ENCODE assay signal across 16 cellular contexts in the genomic region with DNA sequence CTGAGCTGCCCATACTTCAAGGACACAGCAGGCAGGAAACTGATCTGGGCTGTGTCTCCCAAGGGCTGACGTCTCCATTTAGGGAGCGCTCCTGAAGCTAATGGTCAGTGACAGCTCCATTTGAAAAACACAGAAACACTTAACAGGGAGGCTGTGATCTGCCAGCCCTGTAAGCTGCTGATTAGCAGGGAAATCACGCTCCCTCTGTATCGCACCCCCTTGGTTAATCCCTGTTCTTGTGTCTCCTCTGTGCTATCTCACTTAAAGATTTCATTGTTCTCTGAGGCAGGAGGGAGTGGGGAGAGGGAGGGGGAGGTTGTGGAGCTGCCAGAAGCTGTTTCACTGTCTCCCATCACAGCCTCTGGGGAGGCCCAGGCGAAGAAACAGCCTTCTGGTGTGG. TPM values are rescaled to one million over a fixed set of nuclear protein-coding genes. Genes with fewer than 3 reads are reported as not detected.
DNase-seq lines count a peak whose midpoint lies in the region; ATAC-seq and TF ChIP-seq lines count a peak whose summit lies in the region.
"Had no signal": no experiment of that assay in that cellular context is flagged by ENCODE, and none has a peak within 500 bp of the region (broad histone marks: within the 10 kb centered on the region; RNA-seq: fewer than 3 reads in every experiment).

No MANE protein-coding gene starts in this region.

- ATAC-seq in WTC11 (peak; percentile 84), GM21529 (IDR thresholded peaks at IDR 0.05; ENCODE audit: unreplicated experiment) (no peak)
- no peak for ATAC-seq in activated CD4-positive, alpha-beta T cell treated with anti-CD3 and anti-CD28 coated beads for 36 hours
- ATAC-seq: lower lobe of right lung had no signal

- peaks cover 10% of the 10 kb centered on the region for H3K36me3 Mint-ChIP-seq in IgD-negative memory B cell
- H3K36me3 Mint-ChIP-seq in WTC11, result no peaks in the 10 kb centered on the region
- peaks cover 13% of the 10 kb centered on the region for H3K36me3 Mint-ChIP-seq in activated CD4-positive, alpha-beta T cell treated with anti-CD3 and anti-CD28 coated beads for 36 hours (ENCODE audit: low read depth)

- peak overlapping the region in 2 of 3 donors; percentile 52 to 72 for H3K27ac Mint-ChIP-seq in IgD-negative memory B cell
- H3K27ac Mint-ChIP-seq in WTC11, result 0 out of 2 replicates have a peak overlapping the region, but pooled peaks have one; percentile 19
- H3K27ac Mint-ChIP-seq in activated CD4-positive, alpha-beta T cell treated with anti-CD3 and anti-CD28 coated beads for 36 hours, result no peak overlapping the region

- CTCF ChIA-PET in WTC11 (lab: Charles Lee), result interaction anchor here (0.6 to 2.4 kb wide), 9 partner anchors 24 to 309 kb away, joined by 3 to 21 read pairs (median 4); no protein-coding TSS in a partner anchor
- CTCF ChIA-PET in activated CD4-positive, alpha-beta T cell treated with anti-CD3 and anti-CD28 coated beads for 36 hours (lab: Charles Lee), result interaction anchor here (1.3 kb wide), 1 partner anchor 18 kb away, joined by 3 read pairs; no protein-coding TSS in a partner anchor
- CTCF ChIA-PET in GM10248 (lab: Yijun Ruan, JAX), result interaction anchor here (1.2 to 2.6 kb wide), 2 partner anchors 12 to 44 kb away, joined by 3 to 7 read pairs; no protein-coding TSS in a partner anchor

- POLR2A ChIA-PET in WTC11 (lab: Charles Lee) (interaction anchor here (0.6 to 1.2 kb wide), 2 partner anchors 43 to 44 kb away, joined by 3 to 6 read pairs; no protein-coding TSS in a partner anchor), GM10248 (lab: Yijun Ruan, JAX) (no interaction called here)
- POLR2A ChIA-PET in activated CD4-positive, alpha-beta T cell treated with anti-CD3 and anti-CD28 coated beads for 36 hours (lab: Charles Lee), result no interaction called here

- no peak overlapping the region for H3K4me3 Mint-ChIP-seq in IgD-negative memory B cell
- no peak overlapping the region for H3K4me3 Mint-ChIP-seq in WTC11
- no peak overlapping the region for H3K4me3 Mint-ChIP-seq in activated CD4-positive, alpha-beta T cell treated with anti-CD3 and anti-CD28 coated beads for 36 hours
- H3K4me3 Mint-ChIP-seq: CD4-positive, alpha-beta memory T cell had no signal

- H3K4me1 Mint-ChIP-seq in IgD-negative memory B cell, result peaks cover 0 to 2% (median 0%) of the 10 kb centered on the region in 3 donors
- peaks cover 35% of the 10 kb centered on the region for H3K4me1 Mint-ChIP-seq in WTC11
- no peaks in the 10 kb centered on the region for H3K4me1 Mint-ChIP-seq in activated CD4-positive, alpha-beta T cell treated with anti-CD3 and anti-CD28 coated beads for 36 hours

- H3K27me3 Mint-ChIP-seq in IgD-negative memory B cell (no peaks in the 10 kb centered on the region), WTC11 (ENCODE audit: low read depth) (no peaks in the 10 kb centered on the region)
- H3K27me3 Mint-ChIP-seq in activated CD4-positive, alpha-beta T cell treated with anti-CD3 and anti-CD28 coated beads for 36 hours, result no peaks in the 10 kb centered on the region
- H3K27me3 Mint-ChIP-seq: CD4-positive, alpha-beta memory T cell had no signal

- no peak for TF ChIP-seq CTCF in WTC11 (IDR thresholded peaks at IDR 0.05)
- TF ChIP-seq CTCF in GM10248 (IDR thresholded peaks at IDR 0.05; ENCODE audit: control extremely low read depth, extremely low read depth, low read depth, missing control alignments), result no peak

- intact Hi-C loops in activated CD4-positive, alpha-beta T cell treated with anti-CD3 and anti-CD28 coated beads for 36 hours (cut with DNase I, micrococcal nuclease), result no loop called here

- H3K9me3 Mint-ChIP-seq in IgD-negative memory B cell, result no peaks in the 10 kb centered on the region
- H3K9me3 Mint-ChIP-seq in WTC11, result 0 out of 2 replicates have a peak, but pooled peaks cover under 1% of the 10 kb centered on the region
- H3K9me3 Mint-ChIP-seq in activated CD4-positive, alpha-beta T cell treated with anti-CD3 and anti-CD28 coated beads for 36 hours (ENCODE audit: low read depth), result no peaks in the 10 kb centered on the region
- H3K9me3 Mint-ChIP-seq: CD4-positive, alpha-beta memory T cell had no signal

- peak; percentile 14 for DNase-seq in WTC11 (ENCODE audit: low spot score)
- DNase-seq in hippocampal formation (lab: John Stamatoyannopoulos, UW), result peak; percentile 81 to 92
- peak; percentile 91 for DNase-seq in putamen (ENCODE audit: low spot score)
- DNase-seq in activated CD4-positive, alpha-beta T cell treated with anti-CD3 and anti-CD28 coated beads for 36 hours, result no peak
- DNase-seq in GM10248 (ENCODE audit: extremely low spot score), result no peak
- DNase-seq: activated CD4-positive, alpha-beta T cell treated with anti-CD3 and anti-CD28 coated beads, Interleukin-2, amount 50 U/mL, for 48 hours; activated effector memory CD4-positive, alpha-beta T cell treated with Interleukin-2 at 50 U/mL for 16 hours; brain microvascular endothelial cell; CD4-positive, alpha-beta memory T cell; lower lobe of right lung; spleen had no signal

TF ChIP-seq in WTC11, 78 proteins besides CTCF, POLR2A, EP300 and RAD21:
- TF ChIP-seq, protein P1, sequence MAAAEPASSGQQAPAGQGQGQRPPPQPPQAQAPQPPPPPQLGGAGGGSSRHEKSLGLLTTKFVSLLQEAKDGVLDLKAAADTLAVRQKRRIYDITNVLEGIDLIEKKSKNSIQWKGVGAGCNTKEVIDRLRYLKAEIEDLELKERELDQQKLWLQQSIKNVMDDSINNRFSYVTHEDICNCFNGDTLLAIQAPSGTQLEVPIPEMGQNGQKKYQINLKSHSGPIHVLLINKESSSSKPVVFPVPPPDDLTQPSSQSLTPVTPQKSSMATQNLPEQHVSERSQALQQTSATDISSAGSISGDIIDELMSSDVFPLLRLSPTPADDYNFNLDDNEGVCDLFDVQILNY (CRISPR knock-in tag; IDR thresholded peaks at IDR 0.05), result no peak
- TF ChIP-seq PRRX2 (CRISPR knock-in tag; IDR thresholded peaks at IDR 0.05) (no peak), FOXP1 (CRISPR knock-in tag; IDR thresholded peaks at IDR 0.05; ENCODE audit: borderline replicate concordance) (no peak), GTF2I (CRISPR knock-in tag; conservative IDR thresholded peaks at IDR 0.05) (peak; percentile 60; the same call in 1 of the 2 replicates), TEAD4 (CRISPR knock-in tag; IDR thresholded peaks at IDR 0.05) (no peak), SP1 (CRISPR knock-in tag; conservative IDR thresholded peaks at IDR 0.05) (no peak), GABPB1 (CRISPR knock-in tag; IDR thresholded peaks at IDR 0.05) (no peak), IRF1 (CRISPR knock-in tag; IDR thresholded peaks at IDR 0.05) (no peak)

RNA-seq across cellular contexts. Expression of gene CACNG3, which starts 47.4 kb away (rescaled TPM):
- polyA plus RNA-seq in IgD-negative memory B cell, result not detected
- not detected in 3 replicates for total RNA-seq in WTC11 (2021)
- total RNA-seq in activated CD4-positive, alpha-beta T cell treated with anti-CD3 and anti-CD28 coated beads for 36 hours, result not detected
- total RNA-seq: CD4-positive, alpha-beta memory T cell; glomerular endothelial cell; lower lobe of right lung; RPMI7951; spleen; subcutaneous adipose tissue had no signal
- polyA plus RNA-seq: CD4-positive, alpha-beta memory T cell; spleen had no signal

Comparison
In these comparisons a context has a peak if more than half of its experiments do, and no peak if none do; other contexts are left out.
1. DNase-seq: peak in WTC11 (single experiment), hippocampal formation (2 of 2) and putamen (single experiment); none in activated CD4-positive, alpha-beta T cell treated with anti-CD3 and anti-CD28 coated beads for 36 hours (single experiment) and GM10248 (single experiment).